Comparison of ENCODE assay signal across 1 cellular context in the genomic region with DNA sequence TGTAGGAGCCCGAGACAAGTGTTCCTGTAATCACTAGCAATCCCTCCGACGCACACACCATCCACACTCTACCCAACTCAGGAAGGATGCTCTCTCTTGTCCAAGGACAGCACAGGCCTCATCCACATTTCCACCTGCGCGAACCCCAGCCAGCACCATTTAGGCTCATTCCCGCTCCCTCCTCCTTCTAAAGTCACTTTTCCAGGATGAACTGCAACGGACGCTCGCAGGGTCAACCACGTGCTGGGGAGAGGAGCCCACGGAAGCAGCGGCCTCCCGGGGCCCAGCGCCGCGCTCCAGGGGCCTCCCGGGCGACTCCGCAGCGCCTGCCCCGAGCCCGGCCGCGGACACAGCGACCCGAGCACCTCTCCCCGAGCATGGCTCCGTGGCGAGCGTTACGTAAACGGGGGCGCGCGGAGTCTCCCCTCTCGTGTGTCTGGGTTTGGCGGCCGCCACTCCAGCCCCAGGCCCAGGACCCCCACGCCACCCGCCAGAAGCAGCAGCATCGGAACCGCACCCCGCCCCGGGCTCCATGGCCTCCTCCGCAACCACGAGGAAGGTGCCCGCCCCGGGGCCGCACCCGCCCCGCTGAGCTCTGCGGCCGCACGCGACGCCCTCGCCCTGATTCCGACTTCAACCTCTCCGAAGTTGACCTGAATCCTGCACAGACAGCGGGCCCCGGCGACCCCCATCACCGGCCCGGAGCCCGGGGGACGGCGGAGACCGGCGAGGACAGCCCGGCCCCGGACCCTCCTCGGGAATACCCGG.
A peak's percentile ranks its signal among the peaks of the same experiment; 100 is the strongest.
TF ChIP-seq lines count a peak whose summit lies in the region.

No MANE protein-coding gene starts in this region.

TF ChIP-seq in K562, 482 proteins besides CTCF, POLR2A, EP300 and RAD21 (continued from another document and continues in another):
- TF ChIP-seq, protein P1, sequence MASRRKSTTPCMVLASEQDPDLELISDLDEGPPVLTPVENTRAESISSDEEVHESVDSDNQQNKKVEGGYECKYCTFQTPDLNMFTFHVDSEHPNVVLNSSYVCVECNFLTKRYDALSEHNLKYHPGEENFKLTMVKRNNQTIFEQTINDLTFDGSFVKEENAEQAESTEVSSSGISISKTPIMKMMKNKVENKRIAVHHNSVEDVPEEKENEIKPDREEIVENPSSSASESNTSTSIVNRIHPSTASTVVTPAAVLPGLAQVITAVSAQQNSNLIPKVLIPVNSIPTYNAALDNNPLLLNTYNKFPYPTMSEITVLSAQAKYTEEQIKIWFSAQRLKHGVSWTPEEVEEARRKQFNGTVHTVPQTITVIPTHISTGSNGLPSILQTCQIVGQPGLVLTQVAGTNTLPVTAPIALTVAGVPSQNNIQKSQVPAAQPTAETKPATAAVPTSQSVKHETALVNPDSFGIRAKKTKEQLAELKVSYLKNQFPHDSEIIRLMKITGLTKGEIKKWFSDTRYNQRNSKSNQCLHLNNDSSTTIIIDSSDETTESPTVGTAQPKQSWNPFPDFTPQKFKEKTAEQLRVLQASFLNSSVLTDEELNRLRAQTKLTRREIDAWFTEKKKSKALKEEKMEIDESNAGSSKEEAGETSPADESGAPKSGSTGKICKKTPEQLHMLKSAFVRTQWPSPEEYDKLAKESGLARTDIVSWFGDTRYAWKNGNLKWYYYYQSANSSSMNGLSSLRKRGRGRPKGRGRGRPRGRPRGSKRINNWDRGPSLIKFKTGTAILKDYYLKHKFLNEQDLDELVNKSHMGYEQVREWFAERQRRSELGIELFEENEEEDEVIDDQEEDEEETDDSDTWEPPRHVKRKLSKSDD (conservative IDR thresholded peaks at IDR 0.05; ENCODE audit: low read length): no peak
- TF ChIP-seq, protein P2, sequence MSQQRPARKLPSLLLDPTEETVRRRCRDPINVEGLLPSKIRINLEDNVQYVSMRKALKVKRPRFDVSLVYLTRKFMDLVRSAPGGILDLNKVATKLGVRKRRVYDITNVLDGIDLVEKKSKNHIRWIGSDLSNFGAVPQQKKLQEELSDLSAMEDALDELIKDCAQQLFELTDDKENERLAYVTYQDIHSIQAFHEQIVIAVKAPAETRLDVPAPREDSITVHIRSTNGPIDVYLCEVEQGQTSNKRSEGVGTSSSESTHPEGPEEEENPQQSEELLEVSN (IDR thresholded peaks at IDR 0.05; ENCODE audit: borderline replicate concordance in 1 of 2, extremely low read depth in 1 of 2, insufficient read depth in 1 of 2, insufficient read length in 1 of 2, low read depth in 1 of 2, low read length in 1 of 2, poor library complexity in 1 of 2, severe bottlenecking in 1 of 2): peak in 1 of 2 experiments; percentile 66
- no peak for TF ChIP-seq ZBTB8A (IDR thresholded peaks at IDR 0.05; ENCODE audit: partially characterized antibody)
- peak; percentile 51; the same call in 1 of the 2 replicates for TF ChIP-seq EP400 (IDR thresholded peaks at IDR 0.05)
- TF ChIP-seq ZNF224 (CRISPR knock-in tag; IDR thresholded peaks at IDR 0.05): no peak
- TF ChIP-seq ETV6 (IDR thresholded peaks at IDR 0.05; ENCODE audit: borderline replicate concordance in 1 of 2, low read depth in 2 of 2, low read length in 1 of 2): no peak
- no peak; the same call in 1 of the 2 replicates for TF ChIP-seq ETV6 (CRISPR knock-in tag; IDR thresholded peaks at IDR 0.05; ENCODE audit: borderline replicate concordance)
- TF ChIP-seq, protein P3, sequence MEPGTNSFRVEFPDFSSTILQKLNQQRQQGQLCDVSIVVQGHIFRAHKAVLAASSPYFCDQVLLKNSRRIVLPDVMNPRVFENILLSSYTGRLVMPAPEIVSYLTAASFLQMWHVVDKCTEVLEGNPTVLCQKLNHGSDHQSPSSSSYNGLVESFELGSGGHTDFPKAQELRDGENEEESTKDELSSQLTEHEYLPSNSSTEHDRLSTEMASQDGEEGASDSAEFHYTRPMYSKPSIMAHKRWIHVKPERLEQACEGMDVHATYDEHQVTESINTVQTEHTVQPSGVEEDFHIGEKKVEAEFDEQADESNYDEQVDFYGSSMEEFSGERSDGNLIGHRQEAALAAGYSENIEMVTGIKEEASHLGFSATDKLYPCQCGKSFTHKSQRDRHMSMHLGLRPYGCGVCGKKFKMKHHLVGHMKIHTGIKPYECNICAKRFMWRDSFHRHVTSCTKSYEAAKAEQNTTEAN (CRISPR knock-in tag; IDR thresholded peaks at IDR 0.05): no peak
- no peak for TF ChIP-seq NCOA6 (IDR thresholded peaks at IDR 0.05)
- no peak for TF ChIP-seq ZNF561 (CRISPR knock-in tag; conservative IDR thresholded peaks at IDR 0.05)
- peak; percentile 62 for TF ChIP-seq RBM22 (IDR thresholded peaks at IDR 0.05; ENCODE audit: low read depth, low read length, poor library complexity, severe bottlenecking)
- TF ChIP-seq, protein P4, sequence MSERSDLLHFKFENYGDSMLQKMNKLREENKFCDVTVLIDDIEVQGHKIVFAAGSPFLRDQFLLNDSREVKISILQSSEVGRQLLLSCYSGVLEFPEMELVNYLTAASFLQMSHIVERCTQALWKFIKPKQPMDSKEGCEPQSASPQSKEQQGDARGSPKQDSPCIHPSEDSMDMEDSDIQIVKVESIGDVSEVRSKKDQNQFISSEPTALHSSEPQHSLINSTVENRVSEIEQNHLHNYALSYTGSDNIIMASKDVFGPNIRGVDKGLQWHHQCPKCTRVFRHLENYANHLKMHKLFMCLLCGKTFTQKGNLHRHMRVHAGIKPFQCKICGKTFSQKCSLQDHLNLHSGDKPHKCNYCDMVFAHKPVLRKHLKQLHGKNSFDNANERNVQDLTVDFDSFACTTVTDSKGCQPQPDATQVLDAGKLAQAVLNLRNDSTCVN (CRISPR knock-in tag; IDR thresholded peaks at IDR 0.05): no peak
- TF ChIP-seq KLF13 (tag; IDR thresholded peaks at IDR 0.05; ENCODE audit: borderline replicate concordance, low read depth): no peak
- TF ChIP-seq, protein P5, sequence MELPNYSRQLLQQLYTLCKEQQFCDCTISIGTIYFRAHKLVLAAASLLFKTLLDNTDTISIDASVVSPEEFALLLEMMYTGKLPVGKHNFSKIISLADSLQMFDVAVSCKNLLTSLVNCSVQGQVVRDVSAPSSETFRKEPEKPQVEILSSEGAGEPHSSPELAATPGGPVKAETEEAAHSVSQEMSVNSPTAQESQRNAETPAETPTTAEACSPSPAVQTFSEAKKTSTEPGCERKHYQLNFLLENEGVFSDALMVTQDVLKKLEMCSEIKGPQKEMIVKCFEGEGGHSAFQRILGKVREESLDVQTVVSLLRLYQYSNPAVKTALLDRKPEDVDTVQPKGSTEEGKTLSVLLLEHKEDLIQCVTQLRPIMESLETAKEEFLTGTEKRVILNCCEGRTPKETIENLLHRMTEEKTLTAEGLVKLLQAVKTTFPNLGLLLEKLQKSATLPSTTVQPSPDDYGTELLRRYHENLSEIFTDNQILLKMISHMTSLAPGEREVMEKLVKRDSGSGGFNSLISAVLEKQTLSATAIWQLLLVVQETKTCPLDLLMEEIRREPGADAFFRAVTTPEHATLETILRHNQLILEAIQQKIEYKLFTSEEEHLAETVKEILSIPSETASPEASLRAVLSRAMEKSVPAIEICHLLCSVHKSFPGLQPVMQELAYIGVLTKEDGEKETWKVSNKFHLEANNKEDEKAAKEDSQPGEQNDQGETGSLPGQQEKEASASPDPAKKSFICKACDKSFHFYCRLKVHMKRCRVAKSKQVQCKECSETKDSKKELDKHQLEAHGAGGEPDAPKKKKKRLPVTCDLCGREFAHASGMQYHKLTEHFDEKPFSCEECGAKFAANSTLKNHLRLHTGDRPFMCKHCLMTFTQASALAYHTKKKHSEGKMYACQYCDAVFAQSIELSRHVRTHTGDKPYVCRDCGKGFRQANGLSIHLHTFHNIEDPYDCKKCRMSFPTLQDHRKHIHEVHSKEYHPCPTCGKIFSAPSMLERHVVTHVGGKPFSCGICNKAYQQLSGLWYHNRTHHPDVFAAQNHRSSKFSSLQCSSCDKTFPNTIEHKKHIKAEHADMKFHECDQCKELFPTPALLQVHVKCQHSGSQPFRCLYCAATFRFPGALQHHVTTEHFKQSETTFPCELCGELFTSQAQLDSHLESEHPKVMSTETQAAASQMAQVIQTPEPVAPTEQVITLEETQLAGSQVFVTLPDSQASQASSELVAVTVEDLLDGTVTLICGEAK (IDR thresholded peaks at IDR 0.05): 0 out of 2 replicates have a peak, but pooled peaks have one; percentile 22
- TF ChIP-seq, protein P5 (CRISPR knock-in tag; IDR thresholded peaks at IDR 0.05): no peak
- peak; percentile 42 for TF ChIP-seq RBBP5 (IDR thresholded peaks at IDR 0.05; ENCODE audit: borderline replicate concordance, insufficient read depth, low read length, poor library complexity, severe bottlenecking)
- TF ChIP-seq PURB (CRISPR knock-in tag; IDR thresholded peaks at IDR 0.05; ENCODE audit: low read depth): no peak
- TF ChIP-seq HDAC8 (tag; IDR thresholded peaks at IDR 0.05): no peak
- peak; percentile 69; the same call in 1 of the 2 replicates for TF ChIP-seq RBM34 (IDR thresholded peaks at IDR 0.05; ENCODE audit: borderline replicate concordance, insufficient read depth, low read length)
- TF ChIP-seq TAF1 (IDR thresholded peaks at IDR 0.05; ENCODE audit: control insufficient read depth, extremely low read depth, insufficient read depth, low read length, severe bottlenecking): no peak
- TF ChIP-seq, protein P6, sequence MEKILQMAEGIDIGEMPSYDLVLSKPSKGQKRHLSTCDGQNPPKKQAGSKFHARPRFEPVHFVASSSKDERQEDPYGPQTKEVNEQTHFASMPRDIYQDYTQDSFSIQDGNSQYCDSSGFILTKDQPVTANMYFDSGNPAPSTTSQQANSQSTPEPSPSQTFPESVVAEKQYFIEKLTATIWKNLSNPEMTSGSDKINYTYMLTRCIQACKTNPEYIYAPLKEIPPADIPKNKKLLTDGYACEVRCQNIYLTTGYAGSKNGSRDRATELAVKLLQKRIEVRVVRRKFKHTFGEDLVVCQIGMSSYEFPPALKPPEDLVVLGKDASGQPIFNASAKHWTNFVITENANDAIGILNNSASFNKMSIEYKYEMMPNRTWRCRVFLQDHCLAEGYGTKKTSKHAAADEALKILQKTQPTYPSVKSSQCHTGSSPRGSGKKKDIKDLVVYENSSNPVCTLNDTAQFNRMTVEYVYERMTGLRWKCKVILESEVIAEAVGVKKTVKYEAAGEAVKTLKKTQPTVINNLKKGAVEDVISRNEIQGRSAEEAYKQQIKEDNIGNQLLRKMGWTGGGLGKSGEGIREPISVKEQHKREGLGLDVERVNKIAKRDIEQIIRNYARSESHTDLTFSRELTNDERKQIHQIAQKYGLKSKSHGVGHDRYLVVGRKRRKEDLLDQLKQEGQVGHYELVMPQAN (IDR thresholded peaks at IDR 0.05; ENCODE audit: borderline replicate concordance): peak; percentile 46; the same call in 1 of the 2 replicates
- peak in 2 of 3 experiments; percentile 33 to 40 for TF ChIP-seq YY1 (IDR thresholded peaks at IDR 0.05; ENCODE audit: borderline replicate concordance in 1 of 3, control insufficient read depth in 1 of 3, extremely low read depth in 1 of 3, insufficient read depth in 3 of 3, insufficient read length in 1 of 3, insufficient replicate concordance in 2 of 3, low read depth in 1 of 3, low read length in 2 of 3)
- TF ChIP-seq ZNF766 (CRISPR knock-in tag; conservative IDR thresholded peaks at IDR 0.05): no peak
- no peak for TF ChIP-seq HMG20A (CRISPR knock-in tag; conservative IDR thresholded peaks at IDR 0.05)
- TF ChIP-seq ZSCAN32 (CRISPR knock-in tag; IDR thresholded peaks at IDR 0.05): no peak
- TF ChIP-seq, protein P7, sequence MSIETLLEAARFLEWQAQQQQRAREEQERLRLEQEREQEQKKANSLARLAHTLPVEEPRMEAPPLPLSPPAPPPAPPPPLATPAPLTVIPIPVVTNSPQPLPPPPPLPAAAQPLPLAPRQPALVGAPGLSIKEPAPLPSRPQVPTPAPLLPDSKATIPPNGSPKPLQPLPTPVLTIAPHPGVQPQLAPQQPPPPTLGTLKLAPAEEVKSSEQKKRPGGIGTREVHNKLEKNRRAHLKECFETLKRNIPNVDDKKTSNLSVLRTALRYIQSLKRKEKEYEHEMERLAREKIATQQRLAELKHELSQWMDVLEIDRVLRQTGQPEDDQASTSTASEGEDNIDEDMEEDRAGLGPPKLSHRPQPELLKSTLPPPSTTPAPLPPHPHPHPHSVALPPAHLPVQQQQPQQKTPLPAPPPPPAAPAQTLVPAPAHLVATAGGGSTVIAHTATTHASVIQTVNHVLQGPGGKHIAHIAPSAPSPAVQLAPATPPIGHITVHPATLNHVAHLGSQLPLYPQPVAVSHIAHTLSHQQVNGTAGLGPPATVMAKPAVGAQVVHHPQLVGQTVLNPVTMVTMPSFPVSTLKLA (conservative IDR thresholded peaks at IDR 0.05): peak; percentile 37 to 57; a peak in 2 of 4 replicates
- TF ChIP-seq SIN3A (IDR thresholded peaks at IDR 0.05; ENCODE audit: borderline replicate concordance in 2 of 2, control insufficient read depth in 1 of 2, low read depth in 2 of 2, low read length in 2 of 2): peak; percentile 16 to 44; a peak in 1 of 4 replicates
- no peak for TF ChIP-seq TCF7 (IDR thresholded peaks at IDR 0.05; ENCODE audit: borderline replicate concordance)
- TF ChIP-seq BHLHE40 (IDR thresholded peaks at IDR 0.05; ENCODE audit: low read length): peak; percentile 41; the same call in 1 of the 2 replicates
- no peak for TF ChIP-seq SIRT6 (IDR thresholded peaks at IDR 0.05; ENCODE audit: low read depth, low read length)
- TF ChIP-seq HNRNPL (IDR thresholded peaks at IDR 0.05; ENCODE audit: low read depth, low read length): no peak
